In genomic region chr5:181184845-181185216, GRCh38 we compare ENCODE assay signal across 9 cellular contexts. TPM values are rescaled to one million over a fixed set of nuclear protein-coding genes. Genes with fewer than 3 reads are reported as not detected.
DNase-seq lines count a peak whose midpoint lies in the region; ATAC-seq and TF ChIP-seq lines count a peak whose summit lies in the region.
"Had no signal": no experiment of that assay in that cellular context is flagged by ENCODE, and none has a peak within 500 bp of the region (broad histone marks: within the 10 kb centered on the region; RNA-seq: fewer than 3 reads in every experiment).

No MANE protein-coding gene starts in this region.

- H3K27me3 Mint-ChIP-seq in GM23338 (ENCODE audit: insufficient read depth, low read depth, poor library complexity) (peaks cover 45% of the 10 kb centered on the region), memory B cell (no peaks in the 10 kb centered on the region)
- no peaks in the 10 kb centered on the region for H3K27me3 Mint-ChIP-seq in activated CD8-positive, alpha-beta T cell treated with anti-CD3 and anti-CD28 coated beads, Interleukin-2, amount 10 ng/mL, durations not matched to agents 7 days and 5 days (ENCODE audit: low read depth)

- no peaks in the 10 kb centered on the region for H4K20me1 ChIP-seq in GM23338 (replicated peaks; ENCODE audit: insufficient read depth)

- H3K27ac Mint-ChIP-seq in GM23338, result peak overlapping the region; percentile 95
- H3K27ac Mint-ChIP-seq in activated CD8-positive, alpha-beta T cell treated with anti-CD3 and anti-CD28 coated beads, Interleukin-2, amount 10 ng/mL, durations not matched to agents 7 days and 5 days, result peak overlapping the region; percentile 90
- peak overlapping the region; percentile 91 for H3K27ac Mint-ChIP-seq in memory B cell

- H3K4me3 ChIP-seq in ACC112 (ENCODE audit: low read depth, low read length), result peak overlapping the region; percentile 71; the same call in 1 of the 2 replicates
- peak overlapping the region; percentile 29; the same call in 1 of the 2 replicates for H3K4me3 ChIP-seq in GM23338

- H3K9me3 Mint-ChIP-seq in GM23338 (peaks cover 46% of the 10 kb centered on the region), memory B cell (peaks cover 1% of the 10 kb centered on the region)
- H3K9me3 Mint-ChIP-seq in activated CD8-positive, alpha-beta T cell treated with anti-CD3 and anti-CD28 coated beads, Interleukin-2, amount 10 ng/mL, durations not matched to agents 7 days and 5 days (ENCODE audit: insufficient read depth), result no peaks in the 10 kb centered on the region

- POLR2A ChIA-PET in activated CD8-positive, alpha-beta T cell treated with anti-CD3 and anti-CD28 coated beads, Interleukin-2, amount 10 ng/mL, durations not matched to agents 7 days and 5 days (lab: Charles Lee), result interaction anchor here (0.6 to 2.1 kb wide), 12 partner anchors 10 to 354 kb away, joined by 3 to 12 read pairs (median 3); partner anchors contain the start of genes RACK1, TRIM41 and TRIM52

- H2AFZ ChIP-seq in ACC112 (ENCODE audit: low read length, unreplicated experiment), result no peak overlapping the region
- H2AFZ ChIP-seq in GM23338, result peak overlapping the region; percentile 70

- no peak for DNase-seq in GM23338 (ENCODE audit: low spot score)
- DNase-seq in activated CD8-positive, alpha-beta T cell treated with anti-CD3 and anti-CD28 coated beads, Interleukin-2, amount 10 ng/mL, durations not matched to agents 7 days and 5 days, result no peak
- no peak for DNase-seq in memory B cell (ENCODE audit: low spot score in 2 of 2)
- DNase-seq in GM03348 (ENCODE audit: low spot score), result no peak
- DNase-seq in omental fat pad (ENCODE audit: low spot score), result no peak
- no peak for DNase-seq in left lobe of liver (ENCODE audit: low spot score)

- peaks cover 19% of the 10 kb centered on the region; the same call in 2 of the 3 replicates for H3K36me3 Mint-ChIP-seq in GM23338 (ENCODE audit: low read depth)
- H3K36me3 Mint-ChIP-seq in activated CD8-positive, alpha-beta T cell treated with anti-CD3 and anti-CD28 coated beads, Interleukin-2, amount 10 ng/mL, durations not matched to agents 7 days and 5 days (ENCODE audit: low read depth), result peaks cover 7% of the 10 kb centered on the region
- no peaks in the 10 kb centered on the region for H3K36me3 Mint-ChIP-seq in memory B cell

- ATAC-seq in GM23338 (no peak), memory B cell (ENCODE audit: low read depth) (no peak), omental fat pad (ENCODE audit: low FRiP score) (no peak), GM21737 (IDR thresholded peaks at IDR 0.05; ENCODE audit: unreplicated experiment) (no peak), left lobe of liver (no peak)
- no peak for ATAC-seq in activated CD8-positive, alpha-beta T cell treated with anti-CD3 and anti-CD28 coated beads, Interleukin-2, amount 10 ng/mL, durations not matched to agents 7 days and 5 days

- TF ChIP-seq CTCF in GM23338 (conservative IDR thresholded peaks at IDR 0.05; ENCODE audit: low read depth in 2 of 2), result no peak
- no peak for TF ChIP-seq CTCF in omental fat pad (IDR thresholded peaks at IDR 0.05)

- H3K9me2 ChIP-seq in GM23338 (ENCODE audit: insufficient read depth), result no peaks in the 10 kb centered on the region

- H3K36me3 ChIP-seq in ACC112 (ENCODE audit: insufficient read depth, low read length) (no peaks in the 10 kb centered on the region), GM23338 (ENCODE audit: insufficient read depth) (no peaks in the 10 kb centered on the region)

- H3K4me2 ChIP-seq in GM23338, result no peak overlapping the region

- H3K4me1 ChIP-seq in ACC112 (ENCODE audit: control insufficient read depth, insufficient read depth, low read length, unreplicated experiment), result peaks cover 1% of the 10 kb centered on the region
- peaks cover 4% of the 10 kb centered on the region; the same call in 1 of the 2 replicates for H3K4me1 ChIP-seq in GM23338 (ENCODE audit: insufficient read depth)

- CTCF ChIA-PET in activated CD8-positive, alpha-beta T cell treated with anti-CD3 and anti-CD28 coated beads, Interleukin-2, amount 10 ng/mL, durations not matched to agents 7 days and 5 days (lab: Charles Lee), result interaction anchor here (0.7 to 2.4 kb wide), 17 partner anchors 8 to 76 kb away, joined by 3 to 25 read pairs (median 4); partner anchors contain the start of genes TRIM41, TRIM52 and TRIM7

- H3K4me1 Mint-ChIP-seq in GM23338, result peaks cover 5% of the 10 kb centered on the region
- H3K4me1 Mint-ChIP-seq in activated CD8-positive, alpha-beta T cell treated with anti-CD3 and anti-CD28 coated beads, Interleukin-2, amount 10 ng/mL, durations not matched to agents 7 days and 5 days (ENCODE audit: low read depth), result peaks cover 49% of the 10 kb centered on the region
- H3K4me1 Mint-ChIP-seq in memory B cell, result peaks cover 28% of the 10 kb centered on the region

- H3K27ac ChIP-seq in ACC112 (ENCODE audit: low read depth, low read length) (no peak overlapping the region), GM23338 (ENCODE audit: low read depth) (no peak overlapping the region)

- H3K27me3 ChIP-seq in ACC112 (ENCODE audit: insufficient read depth, low read length) (no peaks in the 10 kb centered on the region), GM23338 (ENCODE audit: insufficient read depth) (peaks cover 10% of the 10 kb centered on the region)

- no peaks in the 10 kb centered on the region; the same call in 1 of the 2 replicates for H3F3A ChIP-seq in GM23338 (replicated peaks; ENCODE audit: low read depth)

- H3K4me3 Mint-ChIP-seq in GM23338, result peak overlapping the region; percentile 80
- H3K4me3 Mint-ChIP-seq in activated CD8-positive, alpha-beta T cell treated with anti-CD3 and anti-CD28 coated beads, Interleukin-2, amount 10 ng/mL, durations not matched to agents 7 days and 5 days, result peak overlapping the region; percentile 84
- H3K4me3 Mint-ChIP-seq in memory B cell, result peak overlapping the region; percentile 90

- H3K79me2 ChIP-seq in ACC112 (ENCODE audit: control insufficient read depth, insufficient read depth, low read length, unreplicated experiment), result no peaks in the 10 kb centered on the region
- no peaks in the 10 kb centered on the region for H3K79me2 ChIP-seq in GM23338 (replicated peaks; ENCODE audit: insufficient read depth)

TF ChIP-seq in GM23338, 12 proteins besides CTCF, POLR2A, EP300 and RAD21:
- TF ChIP-seq ETS1 (IDR thresholded peaks at IDR 0.05), result no peak
- TF ChIP-seq ZNF331 (CRISPR knock-in tag; IDR thresholded peaks at IDR 0.05; ENCODE audit: low read depth), result no peak
- no peak for TF ChIP-seq NANOG (IDR thresholded peaks at IDR 0.05; ENCODE audit: borderline replicate concordance)
- no peak for TF ChIP-seq EZH2 (IDR thresholded peaks at IDR 0.05; ENCODE audit: low read depth, unreplicated experiment)
- no peak for TF ChIP-seq STAT1 (IDR thresholded peaks at IDR 0.05; ENCODE audit: unreplicated experiment)
- TF ChIP-seq CREB1 (CRISPR knock-in tag; IDR thresholded peaks at IDR 0.05; ENCODE audit: low read depth), result no peak

RNA-seq across cellular contexts. Expression of gene TRIM7, which starts 20.2 kb away (rescaled TPM):
- 0.56 and 0.66 TPM in 2 replicates for total RNA-seq in GM23338 (2014; rRNA removed; shearing (Covaris generic))
- 0.37 and 0.53 TPM in 2 replicates for polyA plus RNA-seq in GM23338 (2016; fragmentation: Nextera tagmentation; extraction: Ambion mirVana)
- total RNA-seq in activated CD8-positive, alpha-beta T cell treated with anti-CD3 and anti-CD28 coated beads, Interleukin-2, amount 10 ng/mL, durations not matched to agents 7 days and 5 days, result 1 to 10 TPM; 1.1 to 1.5 TPM
- total RNA-seq in omental fat pad, result 1 to 10 TPM in 2 of 4 donors, under 1 TPM in 2; 0.79 to 2.9 (median 1.1) TPM
- 0.23 TPM for total RNA-seq in left lobe of liver

RNA-seq across cellular contexts. Expression of gene OR2V2, which starts 37.4 kb away (rescaled TPM):
- total RNA-seq in GM23338 (2014; rRNA removed; shearing (Covaris generic)), result not detected in 2 replicates
- not detected in 2 replicates for polyA plus RNA-seq in GM23338 (2016; fragmentation: Nextera tagmentation; extraction: Ambion mirVana)
- total RNA-seq in activated CD8-positive, alpha-beta T cell treated with anti-CD3 and anti-CD28 coated beads, Interleukin-2, amount 10 ng/mL, durations not matched to agents 7 days and 5 days, result not detected
- not detected for total RNA-seq in omental fat pad
- total RNA-seq in left lobe of liver, result not detected
- total RNA-seq: HT1080 had no signal

RNA-seq across cellular contexts. Expression of gene TRIM41, which starts 38.2 kb away (rescaled TPM):
- total RNA-seq in GM23338 (2014; rRNA removed; shearing (Covaris generic)), result 8.7 and 9.7 TPM in 2 replicates
- polyA plus RNA-seq in GM23338 (2016; fragmentation: Nextera tagmentation; extraction: Ambion mirVana), result 6.2 and 7.3 TPM in 2 replicates
- total RNA-seq in activated CD8-positive, alpha-beta T cell treated with anti-CD3 and anti-CD28 coated beads, Interleukin-2, amount 10 ng/mL, durations not matched to agents 7 days and 5 days, result 10 to 100 TPM; 40.0 to 44.7 TPM
- 10 to 100 TPM in 3 of 4 donors, 1 to 10 TPM in 1; 9.8 to 16.4 (median 12.6) TPM for total RNA-seq in omental fat pad
- 23.0 TPM for total RNA-seq in left lobe of liver

RNA-seq across cellular contexts. Expression of gene OR2V1, which starts 53.9 kb away (rescaled TPM):
- total RNA-seq in GM23338 (2014; rRNA removed; shearing (Covaris generic)), result not detected in 2 replicates
- polyA plus RNA-seq in GM23338 (2016; fragmentation: Nextera tagmentation; extraction: Ambion mirVana), result not detected in 2 replicates
- total RNA-seq in activated CD8-positive, alpha-beta T cell treated with anti-CD3 and anti-CD28 coated beads, Interleukin-2, amount 10 ng/mL, durations not matched to agents 7 days and 5 days, result not detected
- total RNA-seq in omental fat pad (not detected), left lobe of liver (not detected)
- total RNA-seq: HT1080 had no signal

RNA-seq across cellular contexts. Expression of gene RACK1, which starts 58.9 kb away (rescaled TPM):
- total RNA-seq in GM23338 (2014; rRNA removed; shearing (Covaris generic)), result 4,589 and 4,798 TPM in 2 replicates
- polyA plus RNA-seq in GM23338 (2016; fragmentation: Nextera tagmentation; extraction: Ambion mirVana), result 2,372 and 2,567 TPM in 2 replicates
- 1,000 to 10,000 TPM; 1,796 to 1,942 TPM for total RNA-seq in activated CD8-positive, alpha-beta T cell treated with anti-CD3 and anti-CD28 coated beads, Interleukin-2, amount 10 ng/mL, durations not matched to agents 7 days and 5 days
- 1,000 to 10,000 TPM; 1,928 to 2,385 (median 2,165) TPM for total RNA-seq in omental fat pad
- 510 TPM for total RNA-seq in left lobe of liver
